ENCODE assay signal across 25 cellular contexts in genomic region chr10:64206409-64206808, GRCh38.
DNase-seq lines count a peak whose midpoint lies in the region; ATAC-seq, FAIRE-seq and TF ChIP-seq lines count a peak whose summit lies in the region.
"Had no signal": no experiment of that assay in that cellular context is flagged by ENCODE, and none has a peak within 500 bp of the region (broad histone marks: within the 10 kb centered on the region; RNA-seq: fewer than 3 reads in every experiment).

No MANE protein-coding gene starts in this region.

- H3K79me2 ChIP-seq in HepG2 (ENCODE audit: insufficient read depth, low read length): no peaks in the 10 kb centered on the region

- 32% methylated on average over 2 of the region's 2 CpGs for WGBS in HepG2 (ENCODE audit: low lambda C conversion rate)

- H3K36me3 ChIP-seq in ascending aorta (no peaks in the 10 kb centered on the region), HepG2 (replicated peaks in 1 of 2; ENCODE audit: control insufficient read depth in 1 of 2, insufficient read depth in 2 of 2, low read length in 2 of 2) (no peaks in the 10 kb centered on the region)
- H3K36me3 ChIP-seq: BE2C; BLaER1 treated with 17β-estradiol and CSF1 and Interleukin-3, amounts not matched to agents 10 nM and 100 nM; HAP-1 had no signal

- CTCF ChIA-PET in HepG2 (lab: Yijun Ruan, JAX; ENCODE audit: low intra/inter-chr PET ratio, low total read pairs): no interaction called here

- ATAC-seq in left cardiac atrium (peak; percentile 22 to 30), Right ventricle myocardium superior (ENCODE audit: poor library complexity) (no peak), HepG2 (no peak)

- no peak for FAIRE-seq in HepG2 (lab: Jason Lieb, UNC)
- FAIRE-seq: A204.1, GM12891, GM18507, H54 had no signal

- TF ChIP-seq CTCF in ascending aorta (IDR thresholded peaks at IDR 0.05) (no peak), HepG2 (CRISPR knock-in tag; IDR thresholded peaks at IDR 0.05) (no peak)

- no peak overlapping the region for H3K4me2 ChIP-seq in HepG2 (ENCODE audit: low read depth, low read length)
- H3K4me2 ChIP-seq: BLaER1 treated with 17β-estradiol and CSF1 and Interleukin-3, amounts not matched to agents 10 nM and 100 nM had no signal

- BruUV-seq in HepG2 (replicated peaks; lab: Mats Ljungman, UMichigan): no TSS peak

- POLR2A ChIA-PET in HepG2 (lab: Yijun Ruan, JAX): no interaction called here

- no peaks in the 10 kb centered on the region for H4K20me1 ChIP-seq in HepG2 (ENCODE audit: insufficient read depth, low read length)
- H4K20me1 ChIP-seq: BLaER1 treated with 17β-estradiol and CSF1 and Interleukin-3, amounts not matched to agents 10 nM and 100 nM had no signal

- H3K4me1 ChIP-seq in ascending aorta (no peaks in the 10 kb centered on the region), HepG2 (ENCODE audit: insufficient read depth, low read length) (no peaks in the 10 kb centered on the region)
- H3K4me1 ChIP-seq: BE2C; BLaER1 treated with 17β-estradiol and CSF1 and Interleukin-3, amounts not matched to agents 10 nM and 100 nM; HAP-1 had no signal

- TF ChIP-seq POLR2A in HepG2 (IDR thresholded peaks at IDR 0.05; ENCODE audit: insufficient read depth in 1 of 2, low read depth in 2 of 2, low read length in 2 of 2): no peak

- H3K27me3 ChIP-seq in ascending aorta (no peaks in the 10 kb centered on the region), HepG2 (ENCODE audit: control insufficient read depth in 1 of 2, insufficient read depth in 2 of 2, low read length in 2 of 2) (no peaks in the 10 kb centered on the region)
- H3K27me3 ChIP-seq: BE2C; BLaER1 treated with 17β-estradiol and CSF1 and Interleukin-3, amounts not matched to agents 10 nM and 100 nM had no signal

- no peak overlapping the region for H2AFZ ChIP-seq in HepG2 (ENCODE audit: low read length)

- DNase-seq in left cardiac atrium: no peak
- no peak for DNase-seq in Right ventricle myocardium superior
- DNase-seq in ascending aorta (ENCODE audit: low spot score in 2 of 2): no peak
- DNase-seq in foreskin melanocyte: peak; percentile 98
- DNase-seq in head of caudate nucleus: no peak
- DNase-seq in activated T-cell treated with anti-CD3 and anti-CD28 coated beads, Interleukin-2, amount 50 U/mL, for 48 hours: no peak
- DNase-seq in HepG2 (ENCODE audit: low spot score): no peak
- DNase-seq: AML-193; BE2C; Calu3; CD4-positive, alpha-beta T cell; CD8-positive, alpha-beta memory T cell; COR-L47; DMS53; DMS79 treated with DMSO at 0.1 percent for 48 hours; GF-D8; GOT3; HFFc6 had no signal

- no peaks in the 10 kb centered on the region for H3K9me3 ChIP-seq in ascending aorta
- peaks cover 25% of the 10 kb centered on the region for H3K9me3 ChIP-seq in HepG2 (ENCODE audit: low read length)
- H3K9me3 ChIP-seq: BE2C, HAP-1 had no signal

- peak overlapping the region; percentile 44 to 49 for H3K27ac ChIP-seq in ascending aorta
- no peak overlapping the region for H3K27ac ChIP-seq in HepG2 (ENCODE audit: extremely low read length, insufficient read depth, low read length)
- H3K27ac ChIP-seq: 22Rv1; BLaER1 treated with 17β-estradiol and CSF1 and Interleukin-3, amounts not matched to agents 10 nM and 100 nM had no signal

- in situ Hi-C loops in HepG2 (cut with HindIII; ENCODE audit: extremely low pct_ligation_motif_present, low pct_unique_long_range_greater_than_20kb): no loop called here

- no peak overlapping the region for H3K4me3 ChIP-seq in ascending aorta
- H3K4me3 ChIP-seq in HepG2 (replicated peaks in 1 of 3; ENCODE audit: insufficient read depth in 1 of 3, low read depth in 2 of 3, low read length in 3 of 3): no peak overlapping the region
- H3K4me3 ChIP-seq: BLaER1 treated with 17β-estradiol and CSF1 and Interleukin-3, amounts not matched to agents 10 nM and 100 nM; HAP-1 had no signal

- no peak for TF ChIP-seq EP300 in HepG2 (IDR thresholded peaks at IDR 0.05; ENCODE audit: low read depth in 2 of 2, low read length in 2 of 2)
- TF ChIP-seq EP300 in HepG2 (CRISPR knock-in tag; IDR thresholded peaks at IDR 0.05; ENCODE audit: borderline replicate concordance): no peak

- TF ChIP-seq RAD21 in HepG2 (CRISPR knock-in tag; IDR thresholded peaks at IDR 0.05): no peak

- intact Hi-C loops in left cardiac atrium (cut with DNase I): no loop called here
- intact Hi-C loops in Right ventricle myocardium superior (cut with DNase I): no loop called here
- intact Hi-C loops in ascending aorta (cut with DNase I): no loop called here
- intact Hi-C loops in head of caudate nucleus (cut with DNase I): no loop called here
- intact Hi-C loops in HepG2 (cut with micrococcal nuclease; ENCODE audit: unreplicated experiment): no loop called here

- H3K9ac ChIP-seq in HepG2 (ENCODE audit: insufficient read depth, low read depth, low read length): no peak overlapping the region
- H3K9ac ChIP-seq: BLaER1 treated with 17β-estradiol and CSF1 and Interleukin-3, amounts not matched to agents 10 nM and 100 nM had no signal

TF ChIP-seq in HepG2, 621 proteins besides CTCF, POLR2A, EP300 and RAD21:
- no peak for TF ChIP-seq ZNF782 (CRISPR knock-in tag; IDR thresholded peaks at IDR 0.05; ENCODE audit: borderline replicate concordance)
- TF ChIP-seq ZFY (CRISPR knock-in tag; IDR thresholded peaks at IDR 0.05): no peak
- TF ChIP-seq ZMYM4 (CRISPR knock-in tag; IDR thresholded peaks at IDR 0.05): no peak
- no peak for TF ChIP-seq SIN3A (IDR thresholded peaks at IDR 0.05; ENCODE audit: borderline replicate concordance, low read depth, low read length)
- TF ChIP-seq CBX1 (IDR thresholded peaks at IDR 0.05; ENCODE audit: low read depth): no peak
- TF ChIP-seq ZNF275 (CRISPR knock-in tag; IDR thresholded peaks at IDR 0.05; ENCODE audit: borderline replicate concordance): no peak
- no peak for TF ChIP-seq ZNF724P (CRISPR knock-in tag; IDR thresholded peaks at IDR 0.05; ENCODE audit: borderline replicate concordance)
- TF ChIP-seq ZNF530 (CRISPR knock-in tag; IDR thresholded peaks at IDR 0.05; ENCODE audit: low read depth): no peak
- TF ChIP-seq MAF1 (CRISPR knock-in tag; IDR thresholded peaks at IDR 0.05; ENCODE audit: borderline replicate concordance): no peak
- no peak for TF ChIP-seq ZNF563 (CRISPR knock-in tag; IDR thresholded peaks at IDR 0.05)

Comparison
In these comparisons a context has a peak if more than half of its experiments do, and no peak if none do; other contexts are left out.
1. ATAC-seq: peak in left cardiac atrium (2 of 2); none in Right ventricle myocardium superior (single experiment) and HepG2 (single experiment).